17 cellular contexts compared by ENCODE assay signal in genomic region chr7:147639037-147639436, GRCh38.
DNase-seq lines count a peak whose midpoint lies in the region; ATAC-seq and TF ChIP-seq lines count a peak whose summit lies in the region.
"Had no signal": no experiment of that assay in that cellular context is flagged by ENCODE, and none has a peak within 500 bp of the region (broad histone marks: within the 10 kb centered on the region; RNA-seq: fewer than 3 reads in every experiment).

No MANE protein-coding gene starts in this region.

- no peak for TF ChIP-seq CTCF in H9 (conservative IDR thresholded peaks at IDR 0.05)
- no peak for TF ChIP-seq CTCF in endodermal cell (conservative IDR thresholded peaks at IDR 0.05)
- TF ChIP-seq CTCF in GM13977 (IDR thresholded peaks at IDR 0.05; ENCODE audit: extremely low read depth, insufficient read depth, missing control alignments) = no peak

- H3K18ac ChIP-seq in H9 (ENCODE audit: insufficient read length, low read depth, low read length) (no peak overlapping the region), mesendoderm (ENCODE audit: low read length) (peak overlapping the region; percentile 84)

- no peak overlapping the region for H2AFZ ChIP-seq in H9 (ENCODE audit: low read length)

- no peaks in the 10 kb centered on the region for H3K79me2 ChIP-seq in H9 (ENCODE audit: insufficient read depth, low read length)
- H3K79me2 ChIP-seq in mesendoderm (ENCODE audit: control insufficient read depth, insufficient read depth, low read length) = no peaks in the 10 kb centered on the region

- H3K9ac ChIP-seq in H9 (ENCODE audit: extremely low read depth, insufficient read length, low read length) (no peak overlapping the region), endodermal cell (ENCODE audit: extremely low read depth, low read length, poor library complexity, severe bottlenecking) (no peak overlapping the region), mesendoderm (ENCODE audit: low read length) (no peak overlapping the region)

- ATAC-seq in HG02588 (IDR thresholded peaks at IDR 0.05; ENCODE audit: unreplicated experiment) = no peak

- no peak overlapping the region for H4K91ac ChIP-seq in H9 (ENCODE audit: insufficient read length, low read depth, low read length)

- H3K4ac ChIP-seq in H9 (ENCODE audit: low read depth, low read length) = no peak overlapping the region
- no peak overlapping the region for H3K4ac ChIP-seq in mesendoderm (ENCODE audit: low read depth, low read length)

- H3K4me3 ChIP-seq in endodermal cell (ENCODE audit: low read length) = no peak overlapping the region
- no peak overlapping the region for H3K4me3 ChIP-seq in mesendoderm (ENCODE audit: low read length)

- WGBS in H9 (ENCODE audit: extremely low coverage, insufficient read length, low lambda C conversion rate) = no CpG with 5 or more reads among the region's 6 CpGs
- 63 to 79% methylated on average over 5 to 6 of the region's 6 CpGs for WGBS in endodermal cell (ENCODE audit: insufficient coverage in 1 of 2, insufficient read length in 1 of 2), 2 experiments
- no CpG with 5 or more reads among the region's 6 CpGs for WGBS in mesendoderm (ENCODE audit: extremely low coverage, insufficient coverage, low lambda C conversion rate)

- no peak overlapping the region for H3K4me3 Mint-ChIP-seq in H9
- no peak overlapping the region for H3K4me3 Mint-ChIP-seq in endodermal cell
- H3K4me3 Mint-ChIP-seq: CD4-positive, alpha-beta memory T cell had no signal

- no peak overlapping the region for H2AK5ac ChIP-seq in H9 (ENCODE audit: insufficient read length, low read length)
- no peak overlapping the region for H2AK5ac ChIP-seq in mesendoderm (ENCODE audit: low read length)

- no peak overlapping the region for H3K27ac ChIP-seq in H9 (ENCODE audit: insufficient read length, low read depth, low read length)
- no peak overlapping the region for H3K27ac ChIP-seq in endodermal cell (ENCODE audit: low read depth, low read length)
- no peak overlapping the region for H3K27ac ChIP-seq in mesendoderm (ENCODE audit: low read depth, low read length)

- H3K36me3 Mint-ChIP-seq in H9 (ENCODE audit: insufficient read depth in 1 of 3, low read depth in 3 of 3) (peaks cover 0 to 4% (median 0%) of the 10 kb centered on the region in 3 experiments; a peak in 2 of 7 replicates), endodermal cell (ENCODE audit: low read depth) (no peaks in the 10 kb centered on the region)
- H3K36me3 Mint-ChIP-seq: CD4-positive, alpha-beta memory T cell had no signal

- no peak for DNase-seq in H9
- DNase-seq in endodermal cell = peak; percentile 72
- peak; percentile 61 for DNase-seq in mesendoderm
- DNase-seq in superior temporal gyrus (ENCODE audit: extremely low spot score) = peak; percentile 82
- DNase-seq in cerebellum (ENCODE audit: low spot score) = no peak
- DNase-seq in GM13977 (ENCODE audit: low spot score) = no peak
- DNase-seq: Calu3; CD4-positive, alpha-beta memory T cell; GF-D8; GOT3; NCI-H1092 treated with DMSO at 0.1 percent for 48 hours; NCI-H2081; NCI-H510A; NCI-H748 treated with DMSO at 0.1 percent for 48 hours; NK-92 treated with Interleukin-12 subunit alpha and Interleukin-12 subunit beta, amount 100 ng/mL, for 24 hours; Right ventricle myocardium superior had no signal

- H4K5ac ChIP-seq in H9 (ENCODE audit: insufficient read length, low read depth, low read length) (no peak overlapping the region), mesendoderm (ENCODE audit: low read length) (no peak overlapping the region)

- H2BK20ac ChIP-seq in H9 (ENCODE audit: low read depth, low read length, poor library complexity, severe bottlenecking) = no peak overlapping the region

- H3K4me2 ChIP-seq in H9 (ENCODE audit: insufficient read depth, insufficient read length, low read length) (no peak overlapping the region), mesendoderm (ENCODE audit: low read length) (no peak overlapping the region)

- H3K79me1 ChIP-seq in H9 (ENCODE audit: insufficient read depth, low read depth, low read length, poor library complexity, severe bottlenecking) = no peaks in the 10 kb centered on the region
- no peaks in the 10 kb centered on the region for H3K79me1 ChIP-seq in mesendoderm (ENCODE audit: low read length)

- no peaks in the 10 kb centered on the region for H3K9me3 ChIP-seq in H9 (ENCODE audit: control insufficient read depth, low read depth, low read length)
- H3K9me3 ChIP-seq in endodermal cell (ENCODE audit: control insufficient read depth, low read length) = no peaks in the 10 kb centered on the region

- H2BK15ac ChIP-seq in H9 (ENCODE audit: low read depth, low read length) (no peak overlapping the region), mesendoderm (replicated peaks; ENCODE audit: low read depth) (no peak overlapping the region)

- H3K27ac Mint-ChIP-seq in H9 (peak overlapping the region in 2 of 3 experiments; percentile 9 to 59; a peak in 1 of 7 replicates), endodermal cell (no peak overlapping the region)
- H3K27ac Mint-ChIP-seq: CD4-positive, alpha-beta memory T cell had no signal

- H3K27me3 Mint-ChIP-seq in H9 (ENCODE audit: low read depth) (no peaks in the 10 kb centered on the region; the same call in none of the 2 replicates), endodermal cell (ENCODE audit: insufficient read depth) (no peaks in the 10 kb centered on the region)
- H3K27me3 Mint-ChIP-seq: CD4-positive, alpha-beta memory T cell had no signal

- peaks cover 2% of the 10 kb centered on the region; the same call in 1 of the 2 replicates for H3K4me1 ChIP-seq in H9 (ENCODE audit: insufficient read depth, low read length)
- H3K4me1 ChIP-seq in endodermal cell (ENCODE audit: control insufficient read depth, insufficient read depth, low read length) = no peaks in the 10 kb centered on the region
- peaks cover 3% of the 10 kb centered on the region for H3K4me1 ChIP-seq in mesendoderm (ENCODE audit: control insufficient read depth, low read depth, low read length)

- no peak overlapping the region for H3K14ac ChIP-seq in H9 (ENCODE audit: insufficient read depth, low read length)

- H2BK5ac ChIP-seq in H9 (ENCODE audit: insufficient read length, low read length) = no peak overlapping the region
- H2BK5ac ChIP-seq in mesendoderm (ENCODE audit: low read length) = no peak overlapping the region

- H3K36me3 ChIP-seq in endodermal cell (ENCODE audit: control insufficient read depth, insufficient read depth, low read length) = no peaks in the 10 kb centered on the region
- no peaks in the 10 kb centered on the region for H3K36me3 ChIP-seq in mesendoderm (ENCODE audit: control insufficient read depth, insufficient read depth, low read length)

- H4K20me1 ChIP-seq in H9 (ENCODE audit: control insufficient read depth, insufficient read depth, insufficient read length) = no peaks in the 10 kb centered on the region

- H2BK120ac ChIP-seq in H9 (ENCODE audit: low read depth, low read length, poor library complexity, severe bottlenecking) = no peak overlapping the region
- no peak overlapping the region for H2BK120ac ChIP-seq in mesendoderm (ENCODE audit: low read depth, low read length)

- in situ Hi-C loops in GM13977 (cut with MboI; ENCODE audit: low pct_unique_long_range_greater_than_20kb, low sequenced_read_pairs, unreplicated experiment) = no loop called here

- H3K9me3 Mint-ChIP-seq in H9 (peaks cover 0 to 3% of the 10 kb centered on the region in 2 experiments; a peak in 1 of 5 replicates), endodermal cell (no peaks in the 10 kb centered on the region)

- H3K23me2 ChIP-seq in H9 (ENCODE audit: insufficient read length, low read depth, low read length, poor library complexity, severe bottlenecking) = no peaks in the 10 kb centered on the region

- H3K56ac ChIP-seq in H9 (ENCODE audit: insufficient read length, low read depth, low read length) = no peak overlapping the region
- H3K56ac ChIP-seq in mesendoderm (ENCODE audit: low read length) = no peak overlapping the region

- no peak overlapping the region for H2BK12ac ChIP-seq in H9 (ENCODE audit: insufficient read length, low read depth, low read length)

- H3K27me3 ChIP-seq in H9 (ENCODE audit: insufficient read depth, low read length) (no peaks in the 10 kb centered on the region), endodermal cell (ENCODE audit: control insufficient read depth, insufficient read depth, low read length, poor library complexity, severe bottlenecking) (no peaks in the 10 kb centered on the region), mesendoderm (ENCODE audit: insufficient read depth, low read length, poor library complexity) (no peaks in the 10 kb centered on the region)

- H3K4me1 Mint-ChIP-seq in H9 (peaks cover 17 to 18% of the 10 kb centered on the region in 2 experiments), endodermal cell (peaks cover 10% of the 10 kb centered on the region)
- H3K4me1 Mint-ChIP-seq: CD4-positive, alpha-beta memory T cell had no signal

- no peak overlapping the region for H3T11ph ChIP-seq in H9 (ENCODE audit: low read length)

- H3K23ac ChIP-seq in H9 (ENCODE audit: insufficient read length, low read depth, low read length) = no peak overlapping the region
- no peak overlapping the region for H3K23ac ChIP-seq in mesendoderm (ENCODE audit: low read length)

- H4K8ac ChIP-seq in H9 (replicated peaks; ENCODE audit: insufficient read length, low read depth, low read length) (no peak overlapping the region), mesendoderm (ENCODE audit: low read depth, low read length) (no peak overlapping the region)

Comparison
In these comparisons a context has a peak if more than half of its experiments do, and no peak if none do; other contexts are left out.
1. DNase-seq: peak in endodermal cell (single experiment), mesendoderm (single experiment) and superior temporal gyrus (single experiment); none in H9 (single experiment), cerebellum (single experiment) and GM13977 (single experiment).